8 cellular contexts compared by ENCODE assay signal in the genomic region with DNA sequence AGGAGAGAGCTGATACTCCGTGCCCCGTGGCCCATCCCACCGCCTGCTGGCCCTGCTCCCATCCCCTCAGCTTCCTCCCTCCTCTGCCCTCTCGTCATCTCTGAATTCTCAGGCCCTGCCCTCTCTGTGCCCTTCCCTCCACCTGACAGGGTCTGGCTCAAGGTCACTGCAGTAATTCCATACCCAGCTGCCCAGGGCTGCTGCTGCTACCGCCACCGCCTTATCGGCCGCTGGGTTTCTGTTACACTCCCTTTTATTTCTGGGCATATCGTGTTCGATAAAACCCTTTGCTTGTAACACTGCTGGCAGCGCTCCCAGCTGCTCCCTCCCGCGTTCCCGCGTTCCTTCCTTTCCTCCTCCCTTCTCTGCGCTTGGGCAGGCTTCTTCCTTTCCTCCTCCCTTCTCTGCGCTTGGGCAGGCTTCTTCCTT. TPM values are rescaled to one million over a fixed set of nuclear protein-coding genes. Genes with fewer than 3 reads are reported as not detected.
A peak's percentile ranks its signal among the peaks of the same experiment; 100 is the strongest.
DNase-seq lines count a peak whose midpoint lies in the region; ATAC-seq and TF ChIP-seq lines count a peak whose summit lies in the region.

No MANE protein-coding gene starts in this region.

- H3K4me3 Mint-ChIP-seq in Caco-2 (ENCODE audit: unreplicated experiment), result peak overlapping the region; percentile 87

- 2 to 3% methylated on average over 15 to 17 of the region's 17 CpGs for WGBS in esophagus squamous epithelium, 2 donors

- intact Hi-C loops in Caco-2 (cut with micrococcal nuclease; ENCODE audit: unreplicated experiment), result loop anchor here (2.0 kb wide), 1 partner anchor 51 kb away; no protein-coding TSS in a partner anchor
- intact Hi-C loops in esophagus squamous epithelium (cut with DNase I), result no loop called here

- TF ChIP-seq POLR2A in esophagus squamous epithelium (IDR thresholded peaks at IDR 0.05), result no peak

- TF ChIP-seq CTCF in Caco-2 (IDR thresholded peaks at IDR 0.05; ENCODE audit: insufficient read depth in 1 of 2, low read depth in 1 of 2, low read length in 1 of 2, severe bottlenecking in 1 of 2, unreplicated experiment in 1 of 2), result no peak
- no peak for TF ChIP-seq CTCF in esophagus squamous epithelium (IDR thresholded peaks at IDR 0.05)

- ATAC-seq in HG03378 (IDR thresholded peaks at IDR 0.05; ENCODE audit: unreplicated experiment), result no peak

- H3K36me3 ChIP-seq in Caco-2 (ENCODE audit: control insufficient read depth, insufficient read depth, low read length) (no peaks in the 10 kb centered on the region), esophagus squamous epithelium (peaks cover 8 to 29% (median 9%) of the 10 kb centered on the region in 3 donors)

- H3K9me3 ChIP-seq in Caco-2 (no peaks in the 10 kb centered on the region), esophagus squamous epithelium (no peaks in the 10 kb centered on the region)

- H3K4me1 ChIP-seq in Caco-2 (peaks cover 43% of the 10 kb centered on the region), esophagus squamous epithelium (peaks cover 20 to 75% (median 22%) of the 10 kb centered on the region in 3 donors)

- H3K27ac ChIP-seq in esophagus squamous epithelium, result peak overlapping the region; percentile 76 to 96 (median 93)

- no peak for DNase-seq in Caco-2
- DNase-seq in NCI-H226, result peak; percentile 70
- no peak for DNase-seq in esophagus squamous epithelium (lab: John Stamatoyannopoulos, UW)
- peak; percentile 13 for DNase-seq in occipital lobe (lab: John Stamatoyannopoulos, UW)
- no peak for DNase-seq in midbrain (lab: John Stamatoyannopoulos, UW)
- no peak for DNase-seq in cerebellar cortex (ENCODE audit: low spot score)
- DNase-seq in NCI-H82 treated with DMSO at 0.1 percent for 48 hours (lab: John Stamatoyannopoulos, UW; ENCODE audit: unreplicated experiment), result no peak

- no TSS peak for BruUV-seq in Caco-2 (replicated peaks; lab: Mats Ljungman, UMichigan)

- peaks cover 44% of the 10 kb centered on the region for H3K4me1 Mint-ChIP-seq in Caco-2 (ENCODE audit: low read depth, unreplicated experiment)

- H3K27me3 ChIP-seq in Caco-2 (replicated peaks; ENCODE audit: control insufficient read depth, insufficient read depth, low read length) (no peaks in the 10 kb centered on the region), esophagus squamous epithelium (peaks cover 0 to 58% (median 4%) of the 10 kb centered on the region in 4 donors)

- CTCF ChIA-PET in Caco-2 (lab: Charles Lee), result interaction anchor here (0.7 to 4.0 kb wide), 5 partner anchors 8 to 54 kb away, joined by 3 to 27 read pairs (median 5); no protein-coding TSS in a partner anchor

- no peaks in the 10 kb centered on the region for H3K9me3 Mint-ChIP-seq in Caco-2 (ENCODE audit: unreplicated experiment)

- peak overlapping the region; percentile 16 for H3K27ac Mint-ChIP-seq in Caco-2 (ENCODE audit: unreplicated experiment)

- H3K27me3 Mint-ChIP-seq in Caco-2 (ENCODE audit: insufficient read depth, unreplicated experiment), result no peaks in the 10 kb centered on the region

- POLR2A ChIA-PET in Caco-2 (lab: Charles Lee), result interaction anchor here (2.2 kb wide), 1 partner anchor 9 kb away, joined by 20 read pairs; no protein-coding TSS in a partner anchor

- peak overlapping the region; percentile 82 for H3K4me3 ChIP-seq in Caco-2 (ENCODE audit: low read depth, low read length)
- H3K4me3 ChIP-seq in esophagus squamous epithelium, result peak overlapping the region; percentile 69 to 76 (median 74)

- peaks cover 41% of the 10 kb centered on the region for H3K36me3 Mint-ChIP-seq in Caco-2 (ENCODE audit: insufficient read depth, unreplicated experiment)

RNA-seq across cellular contexts. Expression of gene EPN3, which starts 1.2 kb away (rescaled TPM):
- 49.4 and 53.2 TPM in 2 replicates for total RNA-seq in Caco-2 (2022)
- total RNA-seq in esophagus squamous epithelium, result 100 to 1,000 TPM in 1 of 4 donors, 10 to 100 TPM in 3; 24.5 to 111 (median 51.8) TPM
- 0.31 TPM for total RNA-seq in occipital lobe

RNA-seq across cellular contexts. Expression of gene SPATA20, which starts 13.2 kb away (rescaled TPM):
- 149 and 176 TPM in 2 replicates for total RNA-seq in Caco-2 (2022)
- total RNA-seq in esophagus squamous epithelium, result 10 to 100 TPM; 34.1 to 67.3 (median 38.1) TPM
- total RNA-seq in occipital lobe, result 16.2 TPM

RNA-seq across cellular contexts. Expression of gene MYCBPAP, which starts 25.5 kb away (rescaled TPM):
- 1.3 and 2.7 TPM in 2 replicates for total RNA-seq in Caco-2 (2022)
- under 1 TPM in 1 of 4 donors, not detected in 3; 0.38 TPM for total RNA-seq in esophagus squamous epithelium
- 2.0 TPM for total RNA-seq in occipital lobe

RNA-seq across cellular contexts. Expression of gene CACNA1G, which starts 26.8 kb away (rescaled TPM):
- total RNA-seq in Caco-2 (2022), result 1.4 and 1.6 TPM in 2 replicates
- under 1 TPM in 3 of 4 donors, not detected in 1; 0.11 to 0.38 (median 0.13) TPM for total RNA-seq in esophagus squamous epithelium
- total RNA-seq in occipital lobe, result 20.1 TPM

RNA-seq across cellular contexts. Expression of gene RSAD1, which starts 55.1 kb away (rescaled TPM):
- total RNA-seq in Caco-2 (2022) (85.3 and 93.9 TPM in 2 replicates), esophagus squamous epithelium (10 to 100 TPM in 3 of 4 donors, 1 to 10 TPM in 1; 9.1 to 19.3 (median 14.2) TPM), occipital lobe (24.2 TPM)

Comparison
In these comparisons a context has a peak if more than half of its experiments do, and no peak if none do; other contexts are left out.
1. DNase-seq: peak in NCI-H226 (single experiment) and occipital lobe (single experiment); none in Caco-2 (0 of 2), esophagus squamous epithelium (single experiment), midbrain (single experiment), cerebellar cortex (single experiment) and NCI-H82 treated with DMSO at 0.1 percent for 48 hours (single experiment).
2. RNA of gene EPN3, which starts 1.2 kb away (total RNA-seq): 24.5 to 111 TPM in esophagus squamous epithelium and 49.4 to 53.2 TPM in Caco-2; 0.31 TPM in occipital lobe (single experiment); every median in the first group is over 10 times any median in the second.